ENCODE assay signal across 8 cellular contexts in the genomic region with DNA sequence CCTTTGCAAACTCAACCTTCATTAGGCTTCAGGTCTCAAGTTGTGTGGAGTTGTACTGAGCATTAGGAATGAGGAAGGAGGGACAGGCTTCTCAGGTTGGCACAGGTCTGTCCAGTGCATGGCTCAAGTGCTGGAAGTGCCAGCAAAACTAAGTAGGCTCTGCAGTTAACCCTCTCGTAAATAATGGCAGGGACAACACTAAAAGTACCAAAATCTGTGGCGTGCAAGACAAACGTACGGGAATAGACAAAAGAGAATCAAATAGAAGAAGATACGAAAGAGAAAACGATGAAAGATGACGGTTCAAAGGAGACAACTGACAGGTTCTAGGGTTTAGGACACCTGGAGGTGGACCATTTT. TPM values are rescaled to one million over a fixed set of nuclear protein-coding genes. Genes with fewer than 3 reads are reported as not detected.
DNase-seq lines count a peak whose midpoint lies in the region; ATAC-seq and TF ChIP-seq lines count a peak whose summit lies in the region.

No MANE protein-coding gene starts in this region.

- H3K4me3 Mint-ChIP-seq in activated naive CD8-positive, alpha-beta T cell, result peak overlapping the region; percentile 93

- under 1% methylated on average over 7 of the region's 7 CpGs for WGBS in hepatocyte (ENCODE audit: low lambda C conversion rate, missing lambda C conversion rate)

- peak overlapping the region; percentile 85 for H3K9ac ChIP-seq in DND-41 (ENCODE audit: low read depth, low read length)

- H3K4me1 Mint-ChIP-seq in activated naive CD8-positive, alpha-beta T cell (ENCODE audit: low read depth), result peaks cover 57% of the 10 kb centered on the region

- no peaks in the 10 kb centered on the region for H4K20me1 ChIP-seq in DND-41 (ENCODE audit: insufficient read depth, low read length)
- peaks cover 6% of the 10 kb centered on the region for H4K20me1 ChIP-seq in hepatocyte (ENCODE audit: insufficient read depth, poor library complexity, severe bottlenecking)

- peaks cover 56% of the 10 kb centered on the region for H3K79me2 ChIP-seq in DND-41 (ENCODE audit: insufficient read depth, low read length)
- H3K79me2 ChIP-seq in hepatocyte, result peaks cover 52% of the 10 kb centered on the region

- no peaks in the 10 kb centered on the region for H3K9me3 Mint-ChIP-seq in activated naive CD8-positive, alpha-beta T cell (ENCODE audit: low read depth)

- H3K4me2 ChIP-seq in DND-41 (ENCODE audit: insufficient read depth, low read length) (peak overlapping the region; percentile 96), hepatocyte (peak overlapping the region; percentile 76)

- no peak for TF ChIP-seq CTCF in DND-41 (IDR thresholded peaks at IDR 0.05; ENCODE audit: borderline replicate concordance, extremely low read depth, low read length, poor library complexity, severe bottlenecking)
- TF ChIP-seq CTCF in hepatocyte (IDR thresholded peaks at IDR 0.05; ENCODE audit: poor library complexity), result no peak

- ATAC-seq in DND-41 (ENCODE audit: insufficient read depth, low read depth) (0 out of 3 replicates have a peak, but pooled peaks have one; percentile 1), HG02759 (IDR thresholded peaks at IDR 0.05; ENCODE audit: unreplicated experiment) (peak; percentile 8), HG02852 (IDR thresholded peaks at IDR 0.05; ENCODE audit: unreplicated experiment) (no peak)

- H3K9me3 ChIP-seq in DND-41 (ENCODE audit: insufficient read depth, low read length, severe bottlenecking), result no peaks in the 10 kb centered on the region
- no peaks in the 10 kb centered on the region for H3K9me3 ChIP-seq in hepatocyte (ENCODE audit: low read depth)

- H3K4me3 ChIP-seq in DND-41 (ENCODE audit: low read depth in 1 of 2, low read length in 2 of 2), result peak overlapping the region; percentile 87 to 88
- H3K4me3 ChIP-seq in hepatocyte, result peak overlapping the region; percentile 63
- peak overlapping the region; percentile 65 to 92 (median 75) for H3K4me3 ChIP-seq in skin epidermis

- H3K36me3 ChIP-seq in DND-41 (ENCODE audit: insufficient read depth, low read length), result peaks cover 4% of the 10 kb centered on the region; the same call in 1 of the 2 replicates
- no peaks in the 10 kb centered on the region for H3K36me3 ChIP-seq in hepatocyte (replicated peaks; ENCODE audit: insufficient read depth, low read depth)

- H3K27me3 Mint-ChIP-seq in activated naive CD8-positive, alpha-beta T cell, result no peaks in the 10 kb centered on the region

- H3K27me3 ChIP-seq in DND-41 (ENCODE audit: insufficient read depth, low read length, poor library complexity) (no peaks in the 10 kb centered on the region), hepatocyte (no peaks in the 10 kb centered on the region)

- H3K4me1 ChIP-seq in DND-41 (ENCODE audit: insufficient read depth, low read length) (peaks cover 50% of the 10 kb centered on the region), hepatocyte (ENCODE audit: insufficient read depth) (peaks cover 16% of the 10 kb centered on the region)

- DNase-seq in DND-41 (no peak), hepatocyte (ENCODE audit: low spot score) (no peak), GM19240 (ENCODE audit: insufficient read length, low spot score) (no peak)
- DNase-seq in stimulated activated CD4-positive, alpha-beta T cell treated with anti-CD3 and anti-CD28 coated beads, Interleukin-4, amount 100 ng/mL, for 24 hours, result no peak

- H3K27ac ChIP-seq in DND-41 (ENCODE audit: low read length) (peak overlapping the region; percentile 96), hepatocyte (peak overlapping the region; percentile 98), skin epidermis (peak overlapping the region; percentile 78 to 99 (median 96))

- H3K9me2 ChIP-seq in hepatocyte (replicated peaks; ENCODE audit: insufficient read depth), result no peaks in the 10 kb centered on the region

- peaks cover 4% of the 10 kb centered on the region for H3K36me3 Mint-ChIP-seq in activated naive CD8-positive, alpha-beta T cell

- peak overlapping the region; percentile 87 for H2AFZ ChIP-seq in DND-41 (ENCODE audit: low read depth, low read length)
- peak overlapping the region; percentile 94 for H2AFZ ChIP-seq in hepatocyte

- peak overlapping the region; percentile 99 for H3K27ac Mint-ChIP-seq in activated naive CD8-positive, alpha-beta T cell

RNA-seq across cellular contexts. Expression of gene TRAPPC6B, which starts 0.6 kb away (rescaled TPM):
- total RNA-seq in hepatocyte, result 27.2 and 30.3 TPM in 2 replicates
- 12.4 and 14.3 TPM in 2 replicates for polyA plus RNA-seq in hepatocyte

RNA-seq across cellular contexts. Expression of gene PNN, which starts 5.5 kb away (rescaled TPM):
- 30.9 and 34.8 TPM in 2 replicates for total RNA-seq in hepatocyte
- polyA plus RNA-seq in hepatocyte, result 49.3 and 89.1 TPM in 2 replicates

RNA-seq across cellular contexts. Expression of gene GEMIN2, which starts 55.4 kb away (rescaled TPM):
- total RNA-seq in hepatocyte, result 24.7 and 28.3 TPM in 2 replicates
- 9.0 and 12.4 TPM in 2 replicates for polyA plus RNA-seq in hepatocyte
